ENCODE assay signal across 17 cellular contexts in the genomic region with DNA sequence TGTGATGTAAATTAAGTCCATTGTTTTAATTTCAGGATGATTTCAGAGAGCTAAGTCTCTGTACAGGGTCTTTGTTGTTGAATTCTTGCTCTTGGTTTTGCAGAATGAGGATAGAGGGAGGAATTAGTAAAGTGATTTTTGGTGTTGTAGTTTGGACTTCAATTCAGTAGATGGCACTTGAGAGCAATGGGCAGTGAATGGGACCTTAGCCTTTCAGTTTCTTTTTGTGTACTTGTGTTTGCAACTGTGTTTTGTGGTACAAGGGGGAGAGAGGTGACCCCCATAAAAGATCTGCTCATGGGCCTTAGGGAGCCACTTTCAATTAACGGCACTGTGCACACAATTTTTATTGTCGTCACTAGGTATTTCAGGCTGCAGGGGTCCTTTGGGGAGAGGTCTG.
DNase-seq lines count a peak whose midpoint lies in the region; TF ChIP-seq lines count a peak whose summit lies in the region.
"Had no signal": no experiment of that assay in that cellular context is flagged by ENCODE, and none has a peak within 500 bp of the region (broad histone marks: within the 10 kb centered on the region; RNA-seq: fewer than 3 reads in every experiment).

No MANE protein-coding gene starts in this region.

- no peaks in the 10 kb centered on the region for H3K27me3 Mint-ChIP-seq in progenitor cell of endocrine pancreas
- no peaks in the 10 kb centered on the region for H3K27me3 Mint-ChIP-seq in chondrocyte (ENCODE audit: low read depth)
- H3K27me3 Mint-ChIP-seq: activated T-helper 17 cell treated with anti-CD3 and anti-CD28 coated beads, Interleukin-2, amount 50 U/mL, for 72 hours had no signal

- peak; percentile 45 for TF ChIP-seq CTCF in progenitor cell of endocrine pancreas (IDR thresholded peaks at IDR 0.05; ENCODE audit: unreplicated experiment)
- no peak for TF ChIP-seq CTCF in chondrocyte (IDR thresholded peaks at IDR 0.05)

- H3K9me3 Mint-ChIP-seq in progenitor cell of endocrine pancreas (ENCODE audit: low read depth) (peaks cover 33% of the 10 kb centered on the region), chondrocyte (ENCODE audit: low read depth) (peaks cover 54% of the 10 kb centered on the region)
- H3K9me3 Mint-ChIP-seq: activated T-helper 17 cell treated with anti-CD3 and anti-CD28 coated beads, Interleukin-2, amount 50 U/mL, for 72 hours had no signal

- H3K36me3 Mint-ChIP-seq in progenitor cell of endocrine pancreas (ENCODE audit: insufficient read depth), result peaks cover 4% of the 10 kb centered on the region
- no peaks in the 10 kb centered on the region for H3K36me3 Mint-ChIP-seq in chondrocyte (ENCODE audit: low read depth)
- H3K36me3 Mint-ChIP-seq: CD14-positive monocyte had no signal

- peak; percentile 12 for DNase-seq in DMS53 (lab: John Stamatoyannopoulos, UW)
- DNase-seq in DMS53 treated with DMSO at 0.1 percent for 48 hours (lab: John Stamatoyannopoulos, UW; ENCODE audit: unreplicated experiment), result no peak
- DNase-seq in Kasumi-1 (lab: John Stamatoyannopoulos, UW), result peak; percentile 10 to 26
- DNase-seq in astrocyte of the hippocampus (ENCODE audit: low read depth, low spot score), result peak; percentile 1
- no peak for DNase-seq in progenitor cell of endocrine pancreas (ENCODE audit: low spot score, unreplicated experiment)
- no peak for DNase-seq in GOT3 (lab: John Stamatoyannopoulos, UW)
- no peak for DNase-seq in NCI-H1105 (lab: John Stamatoyannopoulos, UW)
- DNase-seq in chondrocyte (ENCODE audit: low spot score), result no peak
- DNase-seq: activated CD4-positive, alpha-beta T cell treated with anti-CD3 and anti-CD28 coated beads for 1 hour; left ventricle myocardium inferior; NCI-H2081 treated with DMSO at 0.1 percent for 48 hours; retina; stimulated activated CD4-positive, alpha-beta T cell treated with anti-CD3 and anti-CD28 coated beads, Interleukin-12 subunit alpha, Interleukin-12 subunit beta, amount 100 ng/mL, for 4 hours; testis had no signal

- H3K4me1 Mint-ChIP-seq in progenitor cell of endocrine pancreas (ENCODE audit: low read depth), result no peaks in the 10 kb centered on the region
- no peaks in the 10 kb centered on the region for H3K4me1 Mint-ChIP-seq in chondrocyte (ENCODE audit: low read depth)
- H3K4me1 Mint-ChIP-seq: activated T-helper 17 cell treated with anti-CD3 and anti-CD28 coated beads, Interleukin-2, amount 50 U/mL, for 72 hours; CD14-positive monocyte had no signal

- no peak overlapping the region for H3K4me3 Mint-ChIP-seq in progenitor cell of endocrine pancreas (ENCODE audit: low read depth)
- H3K4me3 Mint-ChIP-seq in chondrocyte (ENCODE audit: unreplicated experiment), result no peak overlapping the region
- H3K4me3 Mint-ChIP-seq: activated T-helper 17 cell treated with anti-CD3 and anti-CD28 coated beads, Interleukin-2, amount 50 U/mL, for 72 hours; CD14-positive monocyte; T-helper 2 cell treated with Interferon-gamma antibody and Interleukin-4, amounts not matched to agents 5 μg/mL and 100 μg/mL, for 36 hours had no signal

- no peak overlapping the region for H3K27ac Mint-ChIP-seq in progenitor cell of endocrine pancreas
- H3K27ac Mint-ChIP-seq in chondrocyte (ENCODE audit: unreplicated experiment), result no peak overlapping the region
- H3K27ac Mint-ChIP-seq: activated T-helper 17 cell treated with anti-CD3 and anti-CD28 coated beads, Interleukin-2, amount 50 U/mL, for 72 hours; T-helper 2 cell treated with Interferon-gamma antibody and Interleukin-4, amounts not matched to agents 5 μg/mL and 100 μg/mL, for 36 hours had no signal

Comparison
In these comparisons a context has a peak if more than half of its experiments do, and no peak if none do; other contexts are left out.
1. DNase-seq: peak in DMS53 (single experiment), Kasumi-1 (2 of 2) and astrocyte of the hippocampus (single experiment); none in DMS53 treated with DMSO at 0.1 percent for 48 hours (single experiment), progenitor cell of endocrine pancreas (single experiment), GOT3 (single experiment), NCI-H1105 (single experiment) and chondrocyte (single experiment).